In genomic region chr3:133910422-133910821, GRCh38 we compare ENCODE assay signal across 19 cellular contexts. TPM values are rescaled to one million over a fixed set of nuclear protein-coding genes. Genes with fewer than 3 reads are reported as not detected.
DNase-seq lines count a peak whose midpoint lies in the region; ATAC-seq and TF ChIP-seq lines count a peak whose summit lies in the region.
"Had no signal": no experiment of that assay in that cellular context is flagged by ENCODE, and none has a peak within 500 bp of the region (broad histone marks: within the 10 kb centered on the region; RNA-seq: fewer than 3 reads in every experiment).

No MANE protein-coding gene starts in this region.

- no peak overlapping the region for H3K27ac Mint-ChIP-seq in progenitor cell of endocrine pancreas
- H3K27ac Mint-ChIP-seq: activated CD4-positive, alpha-beta memory T cell treated with anti-CD3 and anti-CD28 coated beads for 36 hours; nephron; stimulated activated memory B cell treated with anti-CD40 and anti-IgM and Interleukin-4, amounts not matched to agents 10 μg/mL and 1 μg/mL and 100 μg/mL, for 72 hours had no signal

- H3K36me3 Mint-ChIP-seq in progenitor cell of endocrine pancreas (ENCODE audit: insufficient read depth), result no peaks in the 10 kb centered on the region
- H3K36me3 Mint-ChIP-seq: activated CD4-positive, alpha-beta memory T cell treated with anti-CD3 and anti-CD28 coated beads for 36 hours; stimulated activated memory B cell treated with anti-CD40 and anti-IgM and Interleukin-4, amounts not matched to agents 10 μg/mL and 1 μg/mL and 100 μg/mL, for 72 hours had no signal

- no peak overlapping the region for H2AFZ ChIP-seq in PC-3 (ENCODE audit: low read length)

- no peaks in the 10 kb centered on the region for H3K9me3 ChIP-seq in PC-3 (ENCODE audit: low read length)
- H3K9me3 ChIP-seq: lower lobe of right lung had no signal

- BruUV-seq in PC-3 (replicated peaks; lab: Mats Ljungman, UMichigan), result no TSS peak

- ATAC-seq in PC-3, result no peak
- ATAC-seq: lower lobe of right lung; stimulated activated memory B cell treated with anti-CD40 and anti-IgM and Interleukin-4, amounts not matched to agents 10 μg/mL and 1 μg/mL and 100 μg/mL, for 72 hours had no signal

- no peaks in the 10 kb centered on the region for H3K9me3 Mint-ChIP-seq in progenitor cell of endocrine pancreas (ENCODE audit: low read depth)
- H3K9me3 Mint-ChIP-seq: activated CD4-positive, alpha-beta memory T cell treated with anti-CD3 and anti-CD28 coated beads for 36 hours; nephron; stimulated activated memory B cell treated with anti-CD40 and anti-IgM and Interleukin-4, amounts not matched to agents 10 μg/mL and 1 μg/mL and 100 μg/mL, for 72 hours had no signal

- no peaks in the 10 kb centered on the region for H3K4me1 Mint-ChIP-seq in progenitor cell of endocrine pancreas (ENCODE audit: low read depth)
- H3K4me1 Mint-ChIP-seq: nephron; stimulated activated memory B cell treated with anti-CD40 and anti-IgM and Interleukin-4, amounts not matched to agents 10 μg/mL and 1 μg/mL and 100 μg/mL, for 72 hours had no signal

- TF ChIP-seq CTCF in PC-3 (conservative IDR thresholded peaks at IDR 0.05; ENCODE audit: low read depth, low read length) (peak; percentile 47), epithelial cell of proximal tubule (conservative IDR thresholded peaks at IDR 0.05; ENCODE audit: low read depth, low read length) (peak; percentile 51), progenitor cell of endocrine pancreas (IDR thresholded peaks at IDR 0.05; ENCODE audit: unreplicated experiment) (peak; percentile 41)

- peak; percentile 67 for DNase-seq in NCI-H82 (lab: John Stamatoyannopoulos, UW)
- no peak for DNase-seq in NCI-H82 treated with DMSO at 0.1 percent for 48 hours (lab: John Stamatoyannopoulos, UW; ENCODE audit: unreplicated experiment)
- peak; percentile 6 for DNase-seq in PC-3
- DNase-seq in epithelial cell of proximal tubule (ENCODE audit: low read depth), result no peak
- no peak for DNase-seq in progenitor cell of endocrine pancreas (ENCODE audit: low spot score, unreplicated experiment)
- DNase-seq in MV-4-11 (lab: John Stamatoyannopoulos, UW), result no peak
- no peak for DNase-seq in dedifferentiated amniotic fluid mesenchymal stem cell (ENCODE audit: extremely low spot score)
- no peak for DNase-seq in cerebellum (ENCODE audit: low spot score)
- DNase-seq: ACHN; activated CD4-positive, alpha-beta memory T cell treated with anti-CD3 and anti-CD28 coated beads for 36 hours; Calu3; cortex of kidney; lower lobe of right lung; NCI-H2081 treated with DMSO at 0.1 percent for 48 hours; NCI-H774; Right ventricle myocardium superior; T-helper 9 cell had no signal

- no peak overlapping the region for H3K4me3 ChIP-seq in PC-3 (ENCODE audit: low read length)
- no peak overlapping the region for H3K4me3 ChIP-seq in epithelial cell of proximal tubule (ENCODE audit: low read depth, low read length)
- H3K4me3 ChIP-seq: lower lobe of right lung had no signal

- no peaks in the 10 kb centered on the region for H3K4me1 ChIP-seq in PC-3 (ENCODE audit: insufficient read depth, low read length)
- H3K4me1 ChIP-seq: lower lobe of right lung had no signal

- intact Hi-C loops in PC-3 (cut with micrococcal nuclease), result no loop called here

- no peak overlapping the region for H3K9ac ChIP-seq in PC-3 (ENCODE audit: low read length)

- no peak overlapping the region for H3K4me3 Mint-ChIP-seq in progenitor cell of endocrine pancreas (ENCODE audit: low read depth)
- H3K4me3 Mint-ChIP-seq: activated CD4-positive, alpha-beta memory T cell treated with anti-CD3 and anti-CD28 coated beads for 36 hours; nephron; stimulated activated memory B cell treated with anti-CD40 and anti-IgM and Interleukin-4, amounts not matched to agents 10 μg/mL and 1 μg/mL and 100 μg/mL, for 72 hours had no signal

- no peaks in the 10 kb centered on the region for H3K36me3 ChIP-seq in PC-3 (ENCODE audit: low read depth, low read length)
- H3K36me3 ChIP-seq: lower lobe of right lung had no signal

- H3K27me3 Mint-ChIP-seq in progenitor cell of endocrine pancreas, result peaks cover 17% of the 10 kb centered on the region

- CTCF ChIA-PET in PC-3 (lab: Charles Lee), result no interaction called here

- H3K27me3 ChIP-seq in PC-3 (ENCODE audit: low read length), result no peaks in the 10 kb centered on the region; the same call in 1 of the 2 replicates

- no peaks in the 10 kb centered on the region for H3K9me2 ChIP-seq in PC-3 (replicated peaks; ENCODE audit: low read length)

- H3K4me2 ChIP-seq in PC-3 (ENCODE audit: low read length), result no peak overlapping the region

- POLR2A ChIA-PET in PC-3 (lab: Charles Lee; ENCODE audit: unreplicated experiment), result no interaction called here

- no peaks in the 10 kb centered on the region for H4K20me1 ChIP-seq in PC-3 (ENCODE audit: low read length)

- no peaks in the 10 kb centered on the region for H3F3A ChIP-seq in PC-3 (ENCODE audit: low read length, unreplicated experiment)

- H3K79me2 ChIP-seq in PC-3 (ENCODE audit: low read length), result no peaks in the 10 kb centered on the region

- H3K27ac ChIP-seq in PC-3 (ENCODE audit: low read length), result no peak overlapping the region
- H3K27ac ChIP-seq: lower lobe of right lung had no signal

RNA-seq across cellular contexts. Expression of gene RAB6B, which starts 14.7 kb away (rescaled TPM):
- total RNA-seq in PC-3 (2014; rRNA removed) (0.22 and 0.75 TPM in 2 replicates), epithelial cell of proximal tubule (2.8 and 3.5 TPM in 2 replicates), progenitor cell of endocrine pancreas (10.5 and 12.9 TPM in 2 replicates), cerebellum (50.9 TPM)

Comparison
In these comparisons a context has a peak if more than half of its experiments do, and no peak if none do; other contexts are left out.
1. DNase-seq: peak in NCI-H82 (single experiment) and PC-3 (single experiment); none in NCI-H82 treated with DMSO at 0.1 percent for 48 hours (single experiment), epithelial cell of proximal tubule (single experiment), progenitor cell of endocrine pancreas (single experiment), MV-4-11 (single experiment), dedifferentiated amniotic fluid mesenchymal stem cell (single experiment) and cerebellum (single experiment).
2. Peak in every context shown above with its lines, with median percentiles within 50 percentile points of each other: CTCF ChIP-seq.